Comparison of ENCODE assay signal across 8 cellular contexts in genomic region chr17:81018044-81018802, GRCh38. TPM values are rescaled to one million over a fixed set of nuclear protein-coding genes. Genes with fewer than 3 reads are reported as not detected.
DNase-seq lines count a peak whose midpoint lies in the region; ATAC-seq and TF ChIP-seq lines count a peak whose summit lies in the region.

No MANE protein-coding gene starts in this region.

- peak overlapping the region in 1 of 2 experiments; percentile 47 for H3K4ac ChIP-seq in mesenchymal stem cell (ENCODE audit: low read depth in 1 of 2, low read length in 2 of 2)

- H3K36me3 ChIP-seq in ACC112 (ENCODE audit: insufficient read depth, low read length) (no peaks in the 10 kb centered on the region), RWPE2 (ENCODE audit: low read depth) (no peaks in the 10 kb centered on the region), mesenchymal stem cell (ENCODE audit: control insufficient read depth in 1 of 2, insufficient read depth in 2 of 2, low read depth in 1 of 2, low read length in 2 of 2) (no peaks in the 10 kb centered on the region), upper lobe of right lung (no peaks in the 10 kb centered on the region)

- peak; percentile 68 for DNase-seq in H4 (ENCODE audit: low spot score)
- DNase-seq in RWPE2 (ENCODE audit: low spot score) = no peak
- DNase-seq in dedifferentiated amniotic fluid mesenchymal stem cell (ENCODE audit: extremely low spot score) = peak; percentile 24
- DNase-seq in mesenchymal stem cell = peak; percentile 52
- DNase-seq in upper lobe of right lung = peak; percentile 61
- no peak for DNase-seq in NAMALWA (ENCODE audit: low spot score)
- no peak for DNase-seq in effector CD8-positive, alpha-beta T cell (lab: John Stamatoyannopoulos, UW)

- peak overlapping the region; percentile 65 for H3K9ac ChIP-seq in mesenchymal stem cell (ENCODE audit: low read length)

- H3K4me3 ChIP-seq in ACC112 (ENCODE audit: low read depth, low read length) = peak overlapping the region; percentile 60
- no peak overlapping the region for H3K4me3 ChIP-seq in RWPE2 (ENCODE audit: severe bottlenecking)
- H3K4me3 ChIP-seq in mesenchymal stem cell (ENCODE audit: insufficient read depth in 1 of 2, low read depth in 1 of 2, low read length in 2 of 2) = peak overlapping the region in 1 of 2 experiments; percentile 49
- H3K4me3 ChIP-seq in upper lobe of right lung = peak overlapping the region; percentile 41

- H3K27me3 ChIP-seq in ACC112 (ENCODE audit: insufficient read depth, low read length) = no peaks in the 10 kb centered on the region
- no peaks in the 10 kb centered on the region for H3K27me3 ChIP-seq in RWPE2 (ENCODE audit: insufficient read depth, poor library complexity, severe bottlenecking)
- H3K27me3 ChIP-seq in mesenchymal stem cell (ENCODE audit: control insufficient read depth in 1 of 2, insufficient read depth in 1 of 2, low read length in 2 of 2) = peaks cover 0 to 8% of the 10 kb centered on the region in 2 experiments
- H3K27me3 ChIP-seq in upper lobe of right lung = no peaks in the 10 kb centered on the region

- no peak overlapping the region for H2BK5ac ChIP-seq in mesenchymal stem cell (ENCODE audit: low read depth, low read length, poor library complexity, severe bottlenecking)

- no peaks in the 10 kb centered on the region for H3K79me2 ChIP-seq in ACC112 (ENCODE audit: control insufficient read depth, insufficient read depth, low read length, unreplicated experiment)

- peak overlapping the region in 1 of 2 experiments; percentile 89 for H2BK12ac ChIP-seq in mesenchymal stem cell (ENCODE audit: low read length in 2 of 2)

- no peak overlapping the region for H2AK5ac ChIP-seq in mesenchymal stem cell (ENCODE audit: low read length, severe bottlenecking)

- H2BK120ac ChIP-seq in mesenchymal stem cell (ENCODE audit: low read depth, low read length) = peak overlapping the region; percentile 39

- H3K4me1 ChIP-seq in ACC112 (ENCODE audit: control insufficient read depth, insufficient read depth, low read length, unreplicated experiment) (peaks cover 20% of the 10 kb centered on the region), RWPE2 (ENCODE audit: insufficient read depth, poor library complexity, severe bottlenecking) (peaks cover 6% of the 10 kb centered on the region), mesenchymal stem cell (ENCODE audit: control insufficient read depth, insufficient read depth, low read depth, low read length) (peaks cover 9% of the 10 kb centered on the region), upper lobe of right lung (peaks cover 38% of the 10 kb centered on the region)

- H3K9me3 ChIP-seq in RWPE2 (ENCODE audit: severe bottlenecking) = no peaks in the 10 kb centered on the region
- peaks cover 8% of the 10 kb centered on the region for H3K9me3 ChIP-seq in mesenchymal stem cell (ENCODE audit: control insufficient read depth, low read length)
- no peaks in the 10 kb centered on the region for H3K9me3 ChIP-seq in upper lobe of right lung

- H3K23ac ChIP-seq in mesenchymal stem cell (ENCODE audit: low read length in 2 of 2) = peak overlapping the region in 1 of 2 experiments; percentile 85

- H4K91ac ChIP-seq in mesenchymal stem cell (ENCODE audit: low read length) = no peak overlapping the region

- H3K27ac ChIP-seq in ACC112 (ENCODE audit: low read depth, low read length) (no peak overlapping the region), RWPE2 (ENCODE audit: poor library complexity, severe bottlenecking) (no peak overlapping the region), mesenchymal stem cell (ENCODE audit: low read length, poor library complexity, severe bottlenecking) (peak overlapping the region; percentile 3), upper lobe of right lung (peak overlapping the region; percentile 77)

- TF ChIP-seq CTCF in RWPE2 (IDR thresholded peaks at IDR 0.05; ENCODE audit: poor library complexity, severe bottlenecking) (no peak), upper lobe of right lung (IDR thresholded peaks at IDR 0.05) (no peak)

- peak overlapping the region; percentile 94 for H4K8ac ChIP-seq in mesenchymal stem cell (ENCODE audit: low read length)

- no peaks in the 10 kb centered on the region for H3K79me1 ChIP-seq in mesenchymal stem cell (replicated peaks; ENCODE audit: low read length, poor library complexity, severe bottlenecking)

- H3K14ac ChIP-seq in mesenchymal stem cell (ENCODE audit: low read length in 2 of 2) = peak overlapping the region in 1 of 2 experiments; percentile 7

- no peak overlapping the region for H2BK15ac ChIP-seq in mesenchymal stem cell (ENCODE audit: low read depth, poor library complexity, severe bottlenecking)

- intact Hi-C loops in upper lobe of right lung (cut with DNase I) = no loop called here

- H3K18ac ChIP-seq in mesenchymal stem cell (ENCODE audit: low read depth in 1 of 2, low read length in 2 of 2) = peak overlapping the region; percentile 72 to 86

- H2AFZ ChIP-seq in ACC112 (ENCODE audit: low read length, unreplicated experiment) = peak overlapping the region; percentile 79
- peak overlapping the region; percentile 75 for H2AFZ ChIP-seq in mesenchymal stem cell (ENCODE audit: low read depth, low read length)

- peak overlapping the region; percentile 14 for H3K4me2 ChIP-seq in mesenchymal stem cell (ENCODE audit: low read length, poor library complexity, severe bottlenecking)

- ATAC-seq in RWPE2 (ENCODE audit: low read depth) = peak; percentile 14; the same call in 1 of the 3 replicates
- ATAC-seq in upper lobe of right lung = peak; percentile 58

- 67% methylated on average over 29 of the region's 29 CpGs for WGBS in mesenchymal stem cell

RNA-seq across cellular contexts. Expression of gene BAIAP2, which starts 16.7 kb away (rescaled TPM):
- total RNA-seq in H4 (2014; rRNA removed; shearing (Covaris generic)) = 42.4 and 47.7 TPM in 2 replicates
- 20.5 TPM for polyA plus RNA-seq in mesenchymal stem cell (2013, experiment 1 of 2)
- 20.4 TPM for polyA plus RNA-seq in mesenchymal stem cell (2013, experiment 2 of 2)
- 139 TPM for total RNA-seq in upper lobe of right lung

RNA-seq across cellular contexts. Expression of gene CHMP6, which starts 26.6 kb away (rescaled TPM):
- total RNA-seq in H4 (2014; rRNA removed; shearing (Covaris generic)) = 19.7 and 21.4 TPM in 2 replicates
- polyA plus RNA-seq in mesenchymal stem cell (2013, experiment 1 of 2) = 12.7 TPM
- 12.0 TPM for polyA plus RNA-seq in mesenchymal stem cell (2013, experiment 2 of 2)
- 29.9 TPM for total RNA-seq in upper lobe of right lung

Comparison
In these comparisons a context has a peak if more than half of its experiments do, and no peak if none do; other contexts are left out.
1. H3K27ac ChIP-seq: peak in mesenchymal stem cell (single experiment) and upper lobe of right lung (single experiment); none in ACC112 (single experiment) and RWPE2 (single experiment).
2. DNase-seq: peak in H4 (single experiment), dedifferentiated amniotic fluid mesenchymal stem cell (single experiment), mesenchymal stem cell (single experiment) and upper lobe of right lung (single experiment); none in RWPE2 (single experiment), NAMALWA (single experiment) and effector CD8-positive, alpha-beta T cell (single experiment).